Comparison of ENCODE assay signal across 3 cellular contexts in the genomic region with DNA sequence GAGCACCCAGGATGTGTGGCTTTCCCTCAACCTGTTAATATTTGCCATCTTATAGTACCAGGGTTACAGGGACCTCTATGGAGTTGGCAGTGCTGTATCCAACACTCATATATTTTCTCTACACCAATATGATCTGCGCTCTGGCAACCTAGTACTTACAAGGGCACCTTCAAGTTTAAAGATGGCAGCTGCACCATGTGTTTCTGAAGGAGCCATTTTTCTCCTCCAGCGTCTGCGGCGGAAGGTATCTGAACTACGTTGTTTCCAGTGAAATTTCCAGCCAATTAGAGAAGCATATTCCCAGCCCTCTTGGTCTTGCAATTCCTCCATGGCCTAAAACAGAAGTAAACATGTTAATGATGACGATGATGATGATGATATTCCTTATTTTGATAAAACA.
TF ChIP-seq lines count a peak whose summit lies in the region.

No MANE protein-coding gene starts in this region.

TF ChIP-seq in HepG2, 621 proteins besides CTCF, POLR2A, EP300 and RAD21:
- no peak for TF ChIP-seq GLI4 (CRISPR knock-in tag; IDR thresholded peaks at IDR 0.05; ENCODE audit: borderline replicate concordance)
- 0 out of 2 replicates have a peak, but pooled peaks have one; percentile 23 for TF ChIP-seq CREB1 (IDR thresholded peaks at IDR 0.05)
- TF ChIP-seq CREB1 (CRISPR knock-in tag; IDR thresholded peaks at IDR 0.05): no peak
- TF ChIP-seq, protein P1, sequence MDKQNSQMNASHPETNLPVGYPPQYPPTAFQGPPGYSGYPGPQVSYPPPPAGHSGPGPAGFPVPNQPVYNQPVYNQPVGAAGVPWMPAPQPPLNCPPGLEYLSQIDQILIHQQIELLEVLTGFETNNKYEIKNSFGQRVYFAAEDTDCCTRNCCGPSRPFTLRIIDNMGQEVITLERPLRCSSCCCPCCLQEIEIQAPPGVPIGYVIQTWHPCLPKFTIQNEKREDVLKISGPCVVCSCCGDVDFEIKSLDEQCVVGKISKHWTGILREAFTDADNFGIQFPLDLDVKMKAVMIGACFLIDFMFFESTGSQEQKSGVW (CRISPR knock-in tag; IDR thresholded peaks at IDR 0.05; ENCODE audit: borderline replicate concordance): no peak

TF ChIP-seq in IMR-90, 13 proteins besides CTCF, POLR2A, EP300 and RAD21:
- TF ChIP-seq CEBPB (IDR thresholded peaks at IDR 0.05; ENCODE audit: low read depth, low read length) (no peak), MXI1 (IDR thresholded peaks at IDR 0.05; ENCODE audit: borderline replicate concordance, low read depth, low read length) (no peak), MAZ (IDR thresholded peaks at IDR 0.05; ENCODE audit: borderline replicate concordance, low read depth, low read length) (no peak), FOS (IDR thresholded peaks at IDR 0.05; ENCODE audit: low read depth, low read length) (no peak), CHD1 (IDR thresholded peaks at IDR 0.05; ENCODE audit: low read depth, low read length) (no peak), RFX5 (IDR thresholded peaks at IDR 0.05; ENCODE audit: low read depth, low read length) (no peak), MAFK (IDR thresholded peaks at IDR 0.05; ENCODE audit: low read depth, low read length) (no peak), RCOR1 (IDR thresholded peaks at IDR 0.05; ENCODE audit: insufficient replicate concordance, low read length) (no peak), SMC3 (IDR thresholded peaks at IDR 0.05; ENCODE audit: low read depth, low read length) (no peak), BHLHE40 (IDR thresholded peaks at IDR 0.05; ENCODE audit: low read depth, low read length) (no peak)
- TF ChIP-seq, protein P2, sequence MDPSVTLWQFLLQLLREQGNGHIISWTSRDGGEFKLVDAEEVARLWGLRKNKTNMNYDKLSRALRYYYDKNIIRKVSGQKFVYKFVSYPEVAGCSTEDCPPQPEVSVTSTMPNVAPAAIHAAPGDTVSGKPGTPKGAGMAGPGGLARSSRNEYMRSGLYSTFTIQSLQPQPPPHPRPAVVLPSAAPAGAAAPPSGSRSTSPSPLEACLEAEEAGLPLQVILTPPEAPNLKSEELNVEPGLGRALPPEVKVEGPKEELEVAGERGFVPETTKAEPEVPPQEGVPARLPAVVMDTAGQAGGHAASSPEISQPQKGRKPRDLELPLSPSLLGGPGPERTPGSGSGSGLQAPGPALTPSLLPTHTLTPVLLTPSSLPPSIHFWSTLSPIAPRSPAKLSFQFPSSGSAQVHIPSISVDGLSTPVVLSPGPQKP (IDR thresholded peaks at IDR 0.05; ENCODE audit: borderline replicate concordance, low read depth, low read length): no peak

TF ChIP-seq in H1, 55 proteins besides CTCF, POLR2A, EP300 and RAD21:
- TF ChIP-seq, protein P3, sequence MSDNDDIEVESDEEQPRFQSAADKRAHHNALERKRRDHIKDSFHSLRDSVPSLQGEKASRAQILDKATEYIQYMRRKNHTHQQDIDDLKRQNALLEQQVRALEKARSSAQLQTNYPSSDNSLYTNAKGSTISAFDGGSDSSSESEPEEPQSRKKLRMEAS (IDR thresholded peaks at IDR 0.05): peak; percentile 76
- TF ChIP-seq, protein P4, sequence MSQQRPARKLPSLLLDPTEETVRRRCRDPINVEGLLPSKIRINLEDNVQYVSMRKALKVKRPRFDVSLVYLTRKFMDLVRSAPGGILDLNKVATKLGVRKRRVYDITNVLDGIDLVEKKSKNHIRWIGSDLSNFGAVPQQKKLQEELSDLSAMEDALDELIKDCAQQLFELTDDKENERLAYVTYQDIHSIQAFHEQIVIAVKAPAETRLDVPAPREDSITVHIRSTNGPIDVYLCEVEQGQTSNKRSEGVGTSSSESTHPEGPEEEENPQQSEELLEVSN (IDR thresholded peaks at IDR 0.05): peak; percentile 72
- no peak for TF ChIP-seq JUN (IDR thresholded peaks at IDR 0.05; ENCODE audit: low read depth, low read length)
